In the genomic region with DNA sequence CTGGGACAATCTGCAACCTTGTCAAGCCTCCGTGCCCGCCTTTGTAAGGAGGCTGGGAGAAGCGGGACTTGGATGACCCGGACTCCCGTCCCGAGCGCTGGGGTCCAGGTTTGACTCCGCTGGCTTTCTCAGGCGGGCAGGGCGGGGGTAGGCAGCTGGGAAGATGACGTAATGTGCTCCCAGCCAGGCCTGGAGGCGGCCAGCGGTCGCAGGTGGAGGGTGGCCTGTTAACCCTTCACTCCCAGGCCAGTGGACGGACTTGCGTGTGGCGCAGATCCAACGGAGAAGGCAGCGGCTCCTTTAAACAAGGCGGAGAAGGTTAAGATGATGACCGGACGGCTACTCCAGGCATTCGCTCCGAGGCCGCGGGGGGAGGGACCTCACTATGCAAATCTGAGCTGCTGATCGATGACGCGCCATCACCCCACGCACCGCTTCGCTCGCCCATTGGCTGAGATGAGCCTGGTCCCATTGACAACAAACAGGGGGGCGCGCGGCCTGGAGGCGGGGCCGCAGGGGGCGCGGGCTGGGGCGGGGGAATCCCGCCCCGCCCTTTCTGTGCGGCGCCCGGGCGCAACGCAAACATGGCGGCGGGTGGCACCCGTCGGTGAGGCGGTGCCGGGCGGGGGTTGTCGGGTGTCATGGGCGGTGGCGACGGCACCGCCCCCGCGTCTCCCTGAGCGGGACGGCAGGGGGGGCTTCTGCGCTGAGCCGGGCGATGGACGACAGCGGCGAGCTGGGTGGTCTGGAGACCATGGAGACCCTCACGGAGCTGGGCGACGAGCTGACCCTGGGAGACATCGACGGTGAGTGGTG, we compare ENCODE assay signal across 8 cellular contexts. TPM values are rescaled to one million over a fixed set of nuclear protein-coding genes. Genes with fewer than 3 reads are reported as not detected.
A peak's percentile ranks its signal among the peaks of the same experiment; 100 is the strongest.
DNase-seq lines count a peak whose midpoint lies in the region; ATAC-seq lines count a peak whose summit lies in the region.

A gene (plus strand): TSS at position 553 of the 816 bp plus-strand sequence. CDS start 166 bp downstream, at position 719.

- H3K4me1 Mint-ChIP-seq in activated CD4-positive, alpha-beta T cell treated with anti-CD3 and anti-CD28 coated beads, Interleukin-2, amount 10 ng/mL, durations not matched to agents 7 days and 5 days = peaks cover 47% of the 10 kb centered on the region

- intact Hi-C loops in left colon (cut with DNase I, micrococcal nuclease) = no loop called here

- H3K9me3 Mint-ChIP-seq in activated CD4-positive, alpha-beta T cell treated with anti-CD3 and anti-CD28 coated beads, Interleukin-2, amount 10 ng/mL, durations not matched to agents 7 days and 5 days = peaks cover 7% of the 10 kb centered on the region

- CTCF ChIA-PET in activated CD4-positive, alpha-beta T cell treated with anti-CD3 and anti-CD28 coated beads, Interleukin-2, amount 10 ng/mL, durations not matched to agents 7 days and 5 days (lab: Charles Lee) = interaction anchor here (0.6 to 2.4 kb wide), 6 partner anchors 10 to 136 kb away, joined by 3 to 11 read pairs (median 6); a partner anchor contains a TSS

- H3K27me3 Mint-ChIP-seq in activated CD4-positive, alpha-beta T cell treated with anti-CD3 and anti-CD28 coated beads, Interleukin-2, amount 10 ng/mL, durations not matched to agents 7 days and 5 days = no peaks in the 10 kb centered on the region

- peak; percentile 86 for ATAC-seq in GM19328 (IDR thresholded peaks at IDR 0.05; ENCODE audit: unreplicated experiment)
- peak; percentile 74 for ATAC-seq in HG03520 (IDR thresholded peaks at IDR 0.05; ENCODE audit: unreplicated experiment)
- ATAC-seq in left colon = peak; percentile 80

- peak within 1 kb of the TSS; percentile 93 for H3K4me3 Mint-ChIP-seq in activated CD4-positive, alpha-beta T cell treated with anti-CD3 and anti-CD28 coated beads, Interleukin-2, amount 10 ng/mL, durations not matched to agents 7 days and 5 days

- DNase-seq in C1 segment of cervical spinal cord (lab: John Stamatoyannopoulos, UW) (peak; percentile 85 to 100 (median 98)), NCI-H69 (lab: John Stamatoyannopoulos, UW) (peak; percentile 100), cortex of kidney (lab: John Stamatoyannopoulos, UW) (peak; percentile 74), left colon (peak; percentile 100)
- peak; percentile 100 for DNase-seq in activated CD4-positive, alpha-beta T cell treated with anti-CD3 and anti-CD28 coated beads, Interleukin-2, amount 10 ng/mL, durations not matched to agents 7 days and 5 days
- DNase-seq in stimulated activated CD4-positive, alpha-beta T cell treated with anti-CD3 and anti-CD28 coated beads, Interleukin-1b, Interleukin-23, amount 100 ng/mL, for 48 hours = peak; percentile 99

- peak within 1 kb of the TSS; percentile 100 for H3K27ac Mint-ChIP-seq in activated CD4-positive, alpha-beta T cell treated with anti-CD3 and anti-CD28 coated beads, Interleukin-2, amount 10 ng/mL, durations not matched to agents 7 days and 5 days

- peaks cover 57% of the 10 kb centered on the region for H3K36me3 Mint-ChIP-seq in activated CD4-positive, alpha-beta T cell treated with anti-CD3 and anti-CD28 coated beads, Interleukin-2, amount 10 ng/mL, durations not matched to agents 7 days and 5 days (ENCODE audit: low read depth)

- POLR2A ChIA-PET in activated CD4-positive, alpha-beta T cell treated with anti-CD3 and anti-CD28 coated beads, Interleukin-2, amount 10 ng/mL, durations not matched to agents 7 days and 5 days (lab: Charles Lee) = interaction anchor here (0.5 to 1.2 kb wide), 7 partner anchors 10 to 281 kb away, joined by 3 to 8 read pairs (median 4); a partner anchor contains a TSS

RNA-seq across cellular contexts. Expression of the gene that starts here (rescaled TPM):
- 10 to 100 TPM; 92.4 to 95.7 TPM for total RNA-seq in activated CD4-positive, alpha-beta T cell treated with anti-CD3 and anti-CD28 coated beads, Interleukin-2, amount 10 ng/mL, durations not matched to agents 7 days and 5 days
- 100 to 1,000 TPM; 172 to 215 TPM for total RNA-seq in left colon

Comparison
In these comparisons a context has a peak if more than half of its experiments do, and no peak if none do; other contexts are left out.
1. Peak in every context shown above with its lines: DNase-seq and ATAC-seq.